18 cellular contexts compared by ENCODE assay signal in the genomic region with DNA sequence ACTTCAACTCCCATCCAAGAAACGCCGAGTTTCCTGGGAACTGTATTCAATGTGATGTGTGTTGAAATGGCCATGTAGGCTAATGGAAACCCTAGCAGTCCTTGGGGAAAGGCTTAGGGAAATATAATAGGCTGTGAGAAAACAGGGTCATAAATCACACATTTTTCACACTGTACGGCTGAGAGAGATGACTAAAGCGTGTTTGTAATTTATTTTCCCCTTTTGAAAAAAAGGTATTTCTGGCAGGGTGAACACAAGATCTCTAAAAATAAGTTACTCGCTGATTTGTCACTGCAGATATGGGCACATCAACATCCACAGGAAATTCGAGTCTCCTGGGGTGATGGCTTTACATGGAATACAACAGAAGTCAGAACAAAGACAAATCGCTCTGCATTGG.
DNase-seq lines count a peak whose midpoint lies in the region; ATAC-seq and TF ChIP-seq lines count a peak whose summit lies in the region.
"Had no signal": no experiment of that assay in that cellular context is flagged by ENCODE, and none has a peak within 500 bp of the region (broad histone marks: within the 10 kb centered on the region; RNA-seq: fewer than 3 reads in every experiment).

No MANE protein-coding gene starts in this region.

- peak; percentile 84 for ATAC-seq in thoracic aorta (ENCODE audit: insufficient number of reproducible peaks, low FRiP score, low read depth)
- ATAC-seq: activated CD8-positive, alpha-beta memory T cell treated with anti-CD3 and anti-CD28 coated beads, Interleukin-2, amount 10 ng/mL, durations not matched to agents 7 days and 5 days; activated T-helper 17 cell treated with anti-CD3 and anti-CD28 coated beads, Interleukin-2, amount 50 U/mL, for 72 hours; left lung had no signal

- H3K79me2 ChIP-seq in GM23248 (ENCODE audit: insufficient read depth) (no peaks in the 10 kb centered on the region), smooth muscle cell (ENCODE audit: low read depth) (no peaks in the 10 kb centered on the region)

- DNase-seq in GM23248: peak; percentile 18
- peak; percentile 76 for DNase-seq in RPMI7951 (ENCODE audit: low read depth)
- peak; percentile 74 for DNase-seq in fibroblast of the aortic adventitia (ENCODE audit: low read depth)
- DNase-seq in thoracic aorta (ENCODE audit: low spot score): no peak
- no peak for DNase-seq in pons (ENCODE audit: low spot score)
- DNase-seq in stimulated activated CD4-positive, alpha-beta T cell treated with anti-CD3 and anti-CD28 coated beads, Interleukin-4, amount 100 ng/mL, for 4 hours: no peak
- DNase-seq in smooth muscle cell (lab: John Stamatoyannopoulos, UW; ENCODE audit: unreplicated experiment): no peak
- DNase-seq: activated CD4-positive, alpha-beta T cell treated with anti-CD3 and anti-CD28 coated beads for 48 hours; activated CD8-positive, alpha-beta memory T cell treated with anti-CD3 and anti-CD28 coated beads, Interleukin-2, amount 10 ng/mL, durations not matched to agents 7 days and 5 days; activated naive CD8-positive, alpha-beta T cell treated with anti-CD3 and anti-CD28 coated beads, Interleukin-2, amount 10 ng/mL, durations not matched to agents 7 days and 5 days; DMS 273 treated with DMSO at 0.1 percent for 48 hours; glutamatergic neuron; left lung; testis had no signal

- TF ChIP-seq CTCF in fibroblast of the aortic adventitia (IDR thresholded peaks at IDR 0.05; ENCODE audit: insufficient read depth, low read length): no peak
- TF ChIP-seq CTCF in thoracic aorta (IDR thresholded peaks at IDR 0.05): no peak
- TF ChIP-seq CTCF in smooth muscle cell (IDR thresholded peaks at IDR 0.05; ENCODE audit: borderline replicate concordance, insufficient read depth, poor library complexity, severe bottlenecking): no peak

- H3K4me3 ChIP-seq in GM23248: no peak overlapping the region
- no peak overlapping the region for H3K4me3 ChIP-seq in fibroblast of the aortic adventitia (ENCODE audit: low read depth, low read length)
- peak overlapping the region; percentile 44 for H3K4me3 ChIP-seq in thoracic aorta
- no peak overlapping the region for H3K4me3 ChIP-seq in smooth muscle cell
- H3K4me3 ChIP-seq: cardiac muscle cell, left lung, testis had no signal

- H2AFZ ChIP-seq in GM23248 (no peak overlapping the region), smooth muscle cell (ENCODE audit: low read depth) (no peak overlapping the region)

- H3K4me2 ChIP-seq in GM23248 (ENCODE audit: unreplicated experiment) (no peak overlapping the region), smooth muscle cell (no peak overlapping the region)

- H3K9me2 ChIP-seq in GM23248 (ENCODE audit: insufficient read depth): no peaks in the 10 kb centered on the region

- H3K9me3 ChIP-seq in GM23248 (ENCODE audit: low read depth) (no peaks in the 10 kb centered on the region), thoracic aorta (no peaks in the 10 kb centered on the region), smooth muscle cell (replicated peaks; ENCODE audit: low read depth) (no peaks in the 10 kb centered on the region)
- H3K9me3 ChIP-seq: left lung, testis had no signal

- peaks cover 2% of the 10 kb centered on the region for H3K4me1 ChIP-seq in GM23248 (ENCODE audit: insufficient read depth)
- peaks cover 0 to 21% of the 10 kb centered on the region in 2 donors for H3K4me1 ChIP-seq in thoracic aorta (ENCODE audit: control insufficient read depth in 1 of 2, low read depth in 2 of 2)
- H3K4me1 ChIP-seq in smooth muscle cell (ENCODE audit: low read depth): peaks cover 8% of the 10 kb centered on the region
- H3K4me1 ChIP-seq: left lung, testis had no signal

- H3F3A ChIP-seq in GM23248 (ENCODE audit: insufficient read depth): peaks cover 6% of the 10 kb centered on the region
- H3F3A ChIP-seq in smooth muscle cell (ENCODE audit: low read depth): peaks cover 3% of the 10 kb centered on the region

- in situ Hi-C loops in GM23248 (cut with MboI): no loop called here

- H3K27ac ChIP-seq in GM23248 (no peak overlapping the region), thoracic aorta (peak overlapping the region; percentile 10 to 59), smooth muscle cell (ENCODE audit: low read depth) (no peak overlapping the region)
- H3K27ac ChIP-seq: C4-2B, cardiac muscle cell, epithelial cell of prostate, left lung, testis had no signal

- H4K20me1 ChIP-seq in GM23248 (ENCODE audit: insufficient read depth) (no peaks in the 10 kb centered on the region), smooth muscle cell (ENCODE audit: low read depth) (no peaks in the 10 kb centered on the region)

- H3K9ac ChIP-seq in GM23248: no peak overlapping the region
- no peak overlapping the region for H3K9ac ChIP-seq in smooth muscle cell (ENCODE audit: low read depth)

- H3K36me3 ChIP-seq in GM23248 (ENCODE audit: low read depth) (no peaks in the 10 kb centered on the region), thoracic aorta (no peaks in the 10 kb centered on the region), smooth muscle cell (ENCODE audit: low read depth) (no peaks in the 10 kb centered on the region)
- H3K36me3 ChIP-seq: cardiac muscle cell, left lung had no signal

- H3K27me3 ChIP-seq in GM23248 (replicated peaks; ENCODE audit: insufficient read depth) (peaks cover 75% of the 10 kb centered on the region), thoracic aorta (replicated peaks; ENCODE audit: insufficient read depth) (no peaks in the 10 kb centered on the region), smooth muscle cell (ENCODE audit: low read depth) (no peaks in the 10 kb centered on the region)
- H3K27me3 ChIP-seq: left lung, testis had no signal

- 2 to 3% methylated on average over 7 of the region's 7 CpGs for WGBS in GM23248 (ENCODE audit: low coverage in 1 of 2, low lambda C conversion rate in 2 of 2, missing lambda C conversion rate in 2 of 2), 2 experiments
- WGBS in smooth muscle cell (ENCODE audit: low lambda C conversion rate): 77% methylated on average over 7 of the region's 7 CpGs

Comparison
In these comparisons a context has a peak if more than half of its experiments do, and no peak if none do; other contexts are left out.
1. DNase-seq: peak in GM23248 (single experiment), RPMI7951 (single experiment) and fibroblast of the aortic adventitia (single experiment); none in thoracic aorta (single experiment), pons (single experiment), stimulated activated CD4-positive, alpha-beta T cell treated with anti-CD3 and anti-CD28 coated beads, Interleukin-4, amount 100 ng/mL, for 4 hours (0 of 2) and smooth muscle cell (single experiment).
2. H3K27ac ChIP-seq: peak in thoracic aorta (2 of 2); none in GM23248 (single experiment) and smooth muscle cell (single experiment).